ENCODE assay signal across 22 cellular contexts in the genomic region with DNA sequence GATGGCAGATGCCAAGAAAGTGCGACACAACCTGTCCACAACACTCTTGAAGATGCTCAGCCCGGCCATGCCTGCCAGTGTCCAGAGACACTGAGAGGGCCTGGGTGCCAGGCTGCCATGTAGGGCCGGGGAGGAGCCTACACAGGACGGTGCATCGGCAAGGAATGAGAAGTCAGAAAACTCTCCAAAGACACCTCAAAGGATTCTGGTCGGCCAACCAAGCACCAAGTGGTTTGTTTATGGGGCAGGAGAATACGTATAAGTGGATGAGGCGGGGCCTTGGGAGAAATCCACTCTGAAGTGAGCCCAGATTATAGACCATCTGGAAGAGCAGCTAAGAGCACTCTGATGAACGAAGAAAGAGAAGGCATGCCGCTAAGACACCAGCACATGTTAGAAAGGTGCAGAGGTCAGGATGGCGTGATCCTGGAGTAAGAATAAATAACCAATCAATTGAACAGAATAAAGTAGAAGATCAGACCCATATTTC.
"Had no signal": no experiment of that assay in that cellular context is flagged by ENCODE, and none has a peak within 500 bp of the region (broad histone marks: within the 10 kb centered on the region; RNA-seq: fewer than 3 reads in every experiment).

No MANE protein-coding gene starts in this region.

- H3K4me2 ChIP-seq: KMS-11 had no signal

- H3K9ac ChIP-seq: KMS-11 had no signal

- ATAC-seq: activated CD8-positive, alpha-beta memory T cell treated with anti-CD3 and anti-CD28 coated beads, Interleukin-2, amount 10 ng/mL, durations not matched to agents 7 days and 5 days; activated naive CD4-positive, alpha-beta T cell treated with anti-CD3 and anti-CD28 coated beads, Interleukin-2, amount 50 U/mL, for 72 hours; activated naive CD8-positive, alpha-beta T cell treated with anti-CD3 and anti-CD28 coated beads, Interleukin-2, amount 50 U/mL, for 24 hours had no signal

- H3K36me3 ChIP-seq: brain microvascular endothelial cell, MG63 had no signal

- H3K27me3 ChIP-seq: brain microvascular endothelial cell, MG63 had no signal

- H3K9me3 ChIP-seq: MG63 had no signal

- DNase-seq: activated CD4-positive, alpha-beta T cell treated with anti-CD3 and anti-CD28 coated beads, Interleukin-2, amount 10 ng/mL, durations not matched to agents 24 days and 14 days; activated CD4-positive, alpha-beta T cell treated with anti-CD3 and anti-CD28 coated beads, Interleukin-2, amount 50 U/mL, for 48 hours; activated CD4-positive, CD25-positive, alpha-beta regulatory T cell treated with anti-CD3 and anti-CD28 coated beads, Interleukin-2, amount 50 U/mL, for 72 hours; activated CD8-positive, alpha-beta memory T cell treated with anti-CD3 and anti-CD28 coated beads, Interleukin-2, amount 10 ng/mL, durations not matched to agents 7 days and 5 days; activated effector memory CD4-positive, alpha-beta T cell treated with Interleukin-2 at 50 U/mL for 16 hours; activated naive CD4-positive, alpha-beta T cell treated with Interleukin-2 at 50 U/mL for 16 hours; activated naive CD8-positive, alpha-beta T cell treated with anti-CD3 and anti-CD28 coated beads, Interleukin-2, amount 50 U/mL, for 24 hours; activated T-cell treated with anti-CD3 and anti-CD28 coated beads, Interleukin-2, amount 50 U/mL, for 24 hours; amygdala; cerebellar nuclear complex; MV-4-11; NCI-H1092 treated with DMSO at 0.1 percent for 48 hours; NCI-H1417 treated with DMSO at 0.1 percent for 48 hours; NCI-H1694; NCI-H345; NCI-H510A treated with DMSO at 0.1 percent for 48 hours; NCI-H748 treated with DMSO at 0.1 percent for 48 hours; RPMI8226 had no signal

- H3K27ac ChIP-seq: brain microvascular endothelial cell, KMS-11 had no signal

- H3K4me3 ChIP-seq: MG63 had no signal
